In the genomic region with DNA sequence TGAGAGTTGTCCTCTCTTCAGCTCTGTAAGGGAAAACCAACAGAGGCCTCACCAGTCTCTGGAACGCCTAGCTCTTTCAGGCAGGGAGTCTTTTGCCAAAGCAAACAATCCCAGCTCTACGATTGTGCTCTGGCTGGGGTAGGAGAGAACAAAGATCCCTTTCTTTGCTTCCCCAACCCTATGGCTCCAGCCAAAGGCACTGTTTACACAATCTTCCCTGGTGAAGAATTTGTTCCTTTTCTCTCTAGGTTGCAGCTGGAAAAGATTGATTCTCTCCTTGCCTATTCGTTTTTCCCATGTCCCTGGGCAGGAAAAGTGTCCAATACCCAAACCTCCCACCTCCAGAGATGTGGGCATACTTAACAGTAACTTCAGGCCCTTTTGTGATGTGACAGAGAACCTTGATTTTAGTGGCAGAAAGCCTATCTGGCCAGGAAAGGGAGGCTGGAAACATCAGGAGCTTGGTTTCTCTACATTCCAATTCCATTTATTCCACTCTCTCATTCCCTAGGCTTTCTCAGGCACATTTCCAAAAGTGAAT, we compare ENCODE assay signal across 1 cellular context.
TF ChIP-seq lines count a peak whose summit lies in the region.

No MANE protein-coding gene starts in this region.

TF ChIP-seq in GM23338, 12 proteins besides CTCF, POLR2A, EP300 and RAD21 (continued from another document):
- TF ChIP-seq, protein P1, sequence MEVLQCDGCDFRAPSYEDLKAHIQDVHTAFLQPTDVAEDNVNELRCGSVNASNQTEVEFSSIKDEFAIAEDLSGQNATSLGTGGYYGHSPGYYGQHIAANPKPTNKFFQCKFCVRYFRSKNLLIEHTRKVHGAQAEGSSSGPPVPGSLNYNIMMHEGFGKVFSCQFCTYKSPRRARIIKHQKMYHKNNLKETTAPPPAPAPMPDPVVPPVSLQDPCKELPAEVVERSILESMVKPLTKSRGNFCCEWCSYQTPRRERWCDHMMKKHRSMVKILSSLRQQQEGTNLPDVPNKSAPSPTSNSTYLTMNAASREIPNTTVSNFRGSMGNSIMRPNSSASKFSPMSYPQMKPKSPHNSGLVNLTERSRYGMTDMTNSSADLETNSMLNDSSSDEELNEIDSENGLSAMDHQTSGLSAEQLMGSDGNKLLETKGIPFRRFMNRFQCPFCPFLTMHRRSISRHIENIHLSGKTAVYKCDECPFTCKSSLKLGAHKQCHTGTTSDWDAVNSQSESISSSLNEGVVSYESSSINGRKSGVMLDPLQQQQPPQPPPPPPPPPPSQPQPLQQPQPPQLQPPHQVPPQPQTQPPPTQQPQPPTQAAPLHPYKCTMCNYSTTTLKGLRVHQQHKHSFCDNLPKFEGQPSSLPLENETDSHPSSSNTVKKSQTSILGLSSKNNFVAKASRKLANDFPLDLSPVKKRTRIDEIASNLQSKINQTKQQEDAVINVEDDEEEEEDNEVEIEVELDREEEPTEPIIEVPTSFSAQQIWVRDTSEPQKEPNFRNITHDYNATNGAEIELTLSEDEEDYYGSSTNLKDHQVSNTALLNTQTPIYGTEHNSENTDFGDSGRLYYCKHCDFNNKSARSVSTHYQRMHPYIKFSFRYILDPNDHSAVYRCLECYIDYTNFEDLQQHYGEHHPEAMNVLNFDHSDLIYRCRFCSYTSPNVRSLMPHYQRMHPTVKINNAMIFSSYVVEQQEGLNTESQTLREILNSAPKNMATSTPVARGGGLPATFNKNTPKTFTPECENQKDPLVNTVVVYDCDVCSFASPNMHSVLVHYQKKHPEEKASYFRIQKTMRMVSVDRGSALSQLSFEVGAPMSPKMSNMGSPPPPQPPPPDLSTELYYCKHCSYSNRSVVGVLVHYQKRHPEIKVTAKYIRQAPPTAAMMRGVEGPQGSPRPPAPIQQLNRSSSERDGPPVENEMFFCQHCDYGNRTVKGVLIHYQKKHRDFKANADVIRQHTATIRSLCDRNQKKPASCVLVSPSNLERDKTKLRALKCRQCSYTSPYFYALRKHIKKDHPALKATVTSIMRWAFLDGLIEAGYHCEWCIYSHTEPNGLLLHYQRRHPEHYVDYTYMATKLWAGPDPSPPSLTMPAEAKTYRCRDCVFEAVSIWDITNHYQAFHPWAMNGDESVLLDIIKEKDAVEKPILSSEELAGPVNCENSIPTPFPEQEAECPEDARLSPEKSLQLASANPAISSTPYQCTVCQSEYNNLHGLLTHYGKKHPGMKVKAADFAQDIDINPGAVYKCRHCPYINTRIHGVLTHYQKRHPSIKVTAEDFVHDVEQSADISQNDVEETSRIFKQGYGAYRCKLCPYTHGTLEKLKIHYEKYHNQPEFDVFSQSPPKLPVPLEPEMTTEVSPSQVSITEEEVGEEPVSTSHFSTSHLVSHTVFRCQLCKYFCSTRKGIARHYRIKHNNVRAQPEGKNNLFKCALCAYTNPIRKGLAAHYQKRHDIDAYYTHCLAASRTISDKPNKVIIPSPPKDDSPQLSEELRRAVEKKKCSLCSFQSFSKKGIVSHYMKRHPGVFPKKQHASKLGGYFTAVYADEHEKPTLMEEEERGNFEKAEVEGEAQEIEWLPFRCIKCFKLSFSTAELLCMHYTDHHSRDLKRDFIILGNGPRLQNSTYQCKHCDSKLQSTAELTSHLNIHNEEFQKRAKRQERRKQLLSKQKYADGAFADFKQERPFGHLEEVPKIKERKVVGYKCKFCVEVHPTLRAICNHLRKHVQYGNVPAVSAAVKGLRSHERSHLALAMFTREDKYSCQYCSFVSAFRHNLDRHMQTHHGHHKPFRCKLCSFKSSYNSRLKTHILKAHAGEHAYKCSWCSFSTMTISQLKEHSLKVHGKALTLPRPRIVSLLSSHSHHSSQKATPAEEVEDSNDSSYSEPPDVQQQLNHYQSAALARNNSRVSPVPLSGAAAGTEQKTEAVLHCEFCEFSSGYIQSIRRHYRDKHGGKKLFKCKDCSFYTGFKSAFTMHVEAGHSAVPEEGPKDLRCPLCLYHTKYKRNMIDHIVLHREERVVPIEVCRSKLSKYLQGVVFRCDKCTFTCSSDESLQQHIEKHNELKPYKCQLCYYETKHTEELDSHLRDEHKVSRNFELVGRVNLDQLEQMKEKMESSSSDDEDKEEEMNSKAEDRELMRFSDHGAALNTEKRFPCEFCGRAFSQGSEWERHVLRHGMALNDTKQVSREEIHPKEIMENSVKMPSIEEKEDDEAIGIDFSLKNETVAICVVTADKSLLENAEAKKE (CRISPR knock-in tag; IDR thresholded peaks at IDR 0.05): no peak
- TF ChIP-seq STAT1 (IDR thresholded peaks at IDR 0.05; ENCODE audit: unreplicated experiment): no peak
- TF ChIP-seq ZNF114 (CRISPR knock-in tag; IDR thresholded peaks at IDR 0.05): no peak
